ENCODE assay signal across 21 cellular contexts in the genomic region with DNA sequence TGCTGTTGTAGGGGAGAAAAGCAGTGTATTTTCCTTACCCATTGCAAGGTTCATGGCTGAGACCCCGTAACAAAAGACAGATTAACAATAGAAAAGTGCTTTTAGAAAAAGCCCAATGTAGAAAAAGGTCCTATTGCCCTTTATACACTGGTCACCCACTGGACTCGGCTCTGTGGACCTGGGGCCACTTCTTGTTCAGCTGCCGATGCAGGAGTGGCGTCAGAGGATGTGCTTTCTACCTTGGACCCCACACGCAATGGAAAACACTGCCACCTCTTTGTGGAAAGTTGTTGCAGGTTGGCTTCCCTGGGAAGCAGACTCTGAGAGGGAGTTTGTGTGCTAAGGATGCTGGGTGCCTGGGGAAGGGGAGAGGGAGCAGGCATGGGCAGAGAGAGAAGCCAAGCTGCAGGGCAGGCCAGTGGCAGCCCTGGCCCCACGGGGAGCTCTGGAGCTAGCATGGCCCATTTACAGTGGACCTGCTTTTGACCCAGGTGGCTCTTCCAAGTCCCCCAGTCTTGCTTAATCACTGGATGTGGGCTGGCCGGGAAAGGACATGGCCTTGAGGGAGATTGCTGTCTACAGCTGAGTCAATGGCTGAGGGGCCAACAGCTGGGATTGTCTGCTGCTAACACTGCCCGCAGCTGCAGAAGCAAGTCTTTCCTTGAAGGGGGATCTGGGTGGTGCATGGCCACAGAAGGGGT.
"Had no signal": no experiment of that assay in that cellular context is flagged by ENCODE, and none has a peak within 500 bp of the region (broad histone marks: within the 10 kb centered on the region; RNA-seq: fewer than 3 reads in every experiment).

No MANE protein-coding gene starts in this region.

- H3K36me3 ChIP-seq: ovary, stomach, upper lobe of right lung had no signal

- H3K27ac ChIP-seq: body of pancreas, dorsolateral prefrontal cortex, epithelial cell of prostate, foreskin keratinocyte, ovary, stomach, upper lobe of right lung had no signal

- H3K9me3 Mint-ChIP-seq: neural crest cell, T-cell, WTC11 had no signal

- H3K36me3 Mint-ChIP-seq: naive B cell, T-cell, WTC11 had no signal

- H3K4me1 ChIP-seq: body of pancreas, foreskin keratinocyte, stomach, upper lobe of right lung had no signal

- H3K27me3 ChIP-seq: body of pancreas, dorsolateral prefrontal cortex, foreskin keratinocyte, ovary, upper lobe of right lung had no signal

- H3K27ac Mint-ChIP-seq: activated CD4-positive, alpha-beta T cell treated with anti-CD3 and anti-CD28 coated beads for 36 hours; activated naive CD8-positive, alpha-beta T cell; naive B cell; T-cell; WTC11 had no signal

- H3K4me3 ChIP-seq: body of pancreas, dorsolateral prefrontal cortex, mucosa of descending colon, ovary, stomach, upper lobe of right lung had no signal

- DNase-seq: activated CD4-positive, alpha-beta T cell treated with anti-CD3 and anti-CD28 coated beads for 36 hours; activated CD4-positive, alpha-beta T cell treated with anti-CD3 and anti-CD28 coated beads, Interleukin-2, amount 50 U/mL, for 48 hours; activated gamma-delta T cell; dorsolateral prefrontal cortex; foreskin keratinocyte; kidney; mammary epithelial cell; mucosa of descending colon; naive B cell; ovary; stimulated activated CD4-positive, alpha-beta T cell treated with anti-CD3 and anti-CD28 coated beads, Interleukin-2, amount 100 ng/mL, for 24 hours; stomach; T-cell; upper lobe of right lung had no signal

- ATAC-seq: activated CD4-positive, alpha-beta T cell treated with anti-CD3 and anti-CD28 coated beads for 36 hours; body of pancreas; foreskin keratinocyte; left lobe of liver; mucosa of descending colon; SK-N-SH treated with all-trans-retinoic acid at 6 μM for 48 hours; T-cell; upper lobe of right lung; WTC11 had no signal

- H3K9me3 ChIP-seq: body of pancreas, mucosa of descending colon, ovary, stomach, upper lobe of right lung had no signal

- H3K4me3 Mint-ChIP-seq: activated CD4-positive, alpha-beta T cell treated with anti-CD3 and anti-CD28 coated beads for 36 hours; activated naive CD8-positive, alpha-beta T cell; naive B cell; neural crest cell; T-cell; WTC11 had no signal

- FAIRE-seq: kidney had no signal
